In the genomic region with DNA sequence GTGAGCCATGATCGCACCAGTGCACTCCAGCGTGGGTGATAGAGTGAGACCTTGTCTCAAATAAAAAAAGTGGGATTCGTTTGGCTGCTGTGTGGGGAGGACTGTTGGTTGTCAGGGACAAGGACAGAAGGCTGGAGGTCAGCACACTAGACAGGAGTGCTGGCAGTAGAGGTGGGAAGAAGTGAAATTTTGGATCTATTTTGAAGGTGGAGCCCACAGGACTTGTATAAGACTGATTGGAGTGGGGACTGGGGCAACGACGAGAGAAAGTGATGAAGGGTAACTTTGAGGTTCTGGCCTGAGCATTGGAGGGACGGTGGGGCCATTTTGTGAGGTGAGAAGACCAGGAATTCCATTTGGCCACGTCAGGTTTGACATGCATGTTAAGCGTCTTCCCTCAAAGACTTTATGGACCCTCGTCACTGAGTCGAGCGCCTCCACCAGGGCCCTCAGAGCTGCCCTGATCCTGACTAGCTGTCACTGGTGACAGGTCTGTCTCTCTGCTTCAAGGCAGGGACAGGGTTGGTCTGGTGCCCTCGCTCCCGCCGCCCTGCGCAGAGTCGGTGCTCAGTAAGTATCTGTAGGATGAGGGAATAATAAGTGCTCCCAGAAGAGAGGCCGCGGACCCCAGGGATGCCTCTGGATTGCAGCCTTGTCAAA, we compare ENCODE assay signal across 8 cellular contexts. TPM values are rescaled to one million over a fixed set of nuclear protein-coding genes. Genes with fewer than 3 reads are reported as not detected.
A peak's percentile ranks its signal among the peaks of the same experiment; 100 is the strongest.
DNase-seq lines count a peak whose midpoint lies in the region; ATAC-seq, FAIRE-seq and TF ChIP-seq lines count a peak whose summit lies in the region.

No MANE protein-coding gene starts in this region.

- FAIRE-seq in HTR-8/SVneo (lab: Jason Lieb, UNC), result no peak

- peaks cover 14% of the 10 kb centered on the region for H3K79me2 ChIP-seq in Loucy (ENCODE audit: insufficient read depth, low read length)

- H3K36me3 Mint-ChIP-seq in MCF 10A (ENCODE audit: insufficient read depth, unreplicated experiment) (peaks cover 14% of the 10 kb centered on the region), memory B cell (peaks cover 17% of the 10 kb centered on the region)

- H3K4me1 ChIP-seq in Loucy (ENCODE audit: insufficient read depth, low read length, poor library complexity, severe bottlenecking) (peaks cover 16% of the 10 kb centered on the region), vagina (peaks cover 16% of the 10 kb centered on the region)

- H3K27ac Mint-ChIP-seq in MCF 10A (ENCODE audit: low read depth, unreplicated experiment), result peak overlapping the region; percentile 89
- peak overlapping the region; percentile 94 for H3K27ac Mint-ChIP-seq in memory B cell

- no peak for ATAC-seq in memory B cell (ENCODE audit: low read depth)

- no peak for DNase-seq in MCF 10A (ENCODE audit: unreplicated experiment)
- no peak for DNase-seq in memory B cell (ENCODE audit: low spot score in 2 of 2)
- DNase-seq in vagina (ENCODE audit: extremely low spot score in 2 of 2), result no peak
- no peak for DNase-seq in HTR-8/SVneo (ENCODE audit: insufficient read length, low spot score)
- DNase-seq in activated gamma-delta T cell (lab: John Stamatoyannopoulos, UW), result no peak
- DNase-seq in iPS-NIHi11 (ENCODE audit: low spot score), result no peak

- CTCF ChIA-PET in MCF 10A (lab: Yijun Ruan, JAX), result interaction anchor here (0.6 to 0.7 kb wide), 3 partner anchors 60 to 720 kb away, joined by 3 to 4 read pairs (median 3); no protein-coding TSS in a partner anchor

- BruUV-seq in MCF 10A (replicated peaks; lab: Mats Ljungman, UMichigan), result TSS peak; percentile 58

- H3K9me3 ChIP-seq in Loucy (ENCODE audit: insufficient read depth, low read depth, low read length) (no peaks in the 10 kb centered on the region), vagina (no peaks in the 10 kb centered on the region)

- no peaks in the 10 kb centered on the region for H4K20me1 ChIP-seq in Loucy (ENCODE audit: insufficient read depth, low read length, poor library complexity, severe bottlenecking)

- H3K9me2 ChIP-seq in Loucy (replicated peaks; ENCODE audit: low read depth, low read length), result no peaks in the 10 kb centered on the region

- intact Hi-C loops in MCF 10A (cut with micrococcal nuclease) (loop anchor here (10.0 kb wide), 1 partner anchor 687 kb away; a partner anchor contains a TSS), vagina (cut with DNase I) (no loop called here)

- TF ChIP-seq POLR2A in vagina (IDR thresholded peaks at IDR 0.05), result no peak

- peak overlapping the region; percentile 53 for H3K27ac ChIP-seq in vagina

- TF ChIP-seq CTCF in GM12875 (IDR thresholded peaks at IDR 0.05; ENCODE audit: borderline replicate concordance, insufficient read depth, low read depth, low read length) (0 out of 2 replicates have a peak, but pooled peaks have one; percentile 1), Loucy (conservative IDR thresholded peaks at IDR 0.05; ENCODE audit: low read length) (peak; percentile 40), MCF 10A (IDR thresholded peaks at IDR 0.05; ENCODE audit: unreplicated experiment) (no peak), vagina (IDR thresholded peaks at IDR 0.05) (no peak)

- H3K9me3 Mint-ChIP-seq in MCF 10A (ENCODE audit: unreplicated experiment) (no peaks in the 10 kb centered on the region), memory B cell (no peaks in the 10 kb centered on the region)

- H3K36me3 ChIP-seq in Loucy (ENCODE audit: insufficient read depth, low read length) (no peaks in the 10 kb centered on the region), vagina (peaks cover 0 to 7% of the 10 kb centered on the region in 2 donors)

- H3K4me1 Mint-ChIP-seq in MCF 10A (ENCODE audit: insufficient read depth, unreplicated experiment) (peaks cover 25% of the 10 kb centered on the region), memory B cell (peaks cover 22% of the 10 kb centered on the region)

- H3K27me3 Mint-ChIP-seq in MCF 10A (ENCODE audit: insufficient read depth, unreplicated experiment) (no peaks in the 10 kb centered on the region), memory B cell (no peaks in the 10 kb centered on the region)

- POLR2A ChIA-PET in MCF 10A (lab: Yijun Ruan, JAX), result interaction anchor here (0.6 kb wide), 1 partner anchor 647 kb away, joined by 3 read pairs; no protein-coding TSS in a partner anchor

- H2AFZ ChIP-seq in Loucy (ENCODE audit: low read length), result peak overlapping the region; percentile 59

- H3K4me3 Mint-ChIP-seq in MCF 10A (ENCODE audit: unreplicated experiment) (peak overlapping the region; percentile 77), memory B cell (peak overlapping the region; percentile 95)

- peak overlapping the region; percentile 96 for H3K4me2 ChIP-seq in Loucy (ENCODE audit: low read depth, low read length, poor library complexity, severe bottlenecking)

- no peaks in the 10 kb centered on the region for H3K27me3 ChIP-seq in Loucy (ENCODE audit: insufficient read depth, low read length, poor library complexity, severe bottlenecking)
- H3K27me3 ChIP-seq in vagina, result no peaks in the 10 kb centered on the region

- H3F3A ChIP-seq in Loucy (ENCODE audit: low read depth), result no peaks in the 10 kb centered on the region

- H3K4me3 ChIP-seq in GM12875 (ENCODE audit: low read depth, low read length) (peak overlapping the region; percentile 97), Loucy (ENCODE audit: low read length, poor library complexity, severe bottlenecking) (peak overlapping the region; percentile 83), vagina (peak overlapping the region; percentile 51 to 83)

- peak overlapping the region; percentile 79 for H3K9ac ChIP-seq in Loucy (ENCODE audit: low read depth, low read length, poor library complexity, severe bottlenecking)

RNA-seq across cellular contexts. Expression of a gene that starts 0.7 kb away (rescaled TPM):
- total RNA-seq in MCF 10A (2022) (9.9 and 12.7 TPM in 2 replicates), vagina (8.8 TPM)

RNA-seq across cellular contexts. Expression of a gene that starts 17.2 kb away (rescaled TPM):
- not detected in 2 replicates for total RNA-seq in MCF 10A (2022)
- total RNA-seq in vagina, result 5.9 TPM

RNA-seq across cellular contexts. Expression of a gene that starts 24.8 kb away (rescaled TPM):
- 0.30 TPM in 1 of 2 replicates, not detected in the other for total RNA-seq in MCF 10A (2022)
- not detected for total RNA-seq in vagina

RNA-seq across cellular contexts. Expression of a gene that starts 34.6 kb away (rescaled TPM):
- not detected in 2 replicates for total RNA-seq in MCF 10A (2022)
- 1.5 TPM for total RNA-seq in vagina

RNA-seq across cellular contexts. Expression of a gene that starts 42.6 kb away (rescaled TPM):
- total RNA-seq in MCF 10A (2022), result not detected in 2 replicates
- 31.2 TPM for total RNA-seq in vagina

Comparison
In these comparisons a context has a peak if more than half of its experiments do, and no peak if none do; other contexts are left out.
1. CTCF ChIP-seq: peak in GM12875 (single experiment) and Loucy (single experiment); none in MCF 10A (single experiment) and vagina (0 of 3).
2. Peak in every context shown above with its lines, with median percentiles within 50 percentile points of each other: H3K4me3 ChIP-seq.